Comparison of ENCODE assay signal across 1 cellular context in genomic region chr17:5100832-5101231, GRCh38.
TF ChIP-seq lines count a peak whose summit lies in the region.

No MANE protein-coding gene starts in this region.

TF ChIP-seq in HepG2, 621 proteins besides CTCF, POLR2A, EP300 and RAD21:
- TF ChIP-seq SP1 (IDR thresholded peaks at IDR 0.05) (no peak), SP1 (CRISPR knock-in tag; IDR thresholded peaks at IDR 0.05) (no peak), ZNF703 (CRISPR knock-in tag; IDR thresholded peaks at IDR 0.05; ENCODE audit: borderline replicate concordance) (no peak), HNRNPLL (IDR thresholded peaks at IDR 0.05; ENCODE audit: low read depth, low read length, poor library complexity, severe bottlenecking) (no peak), KLF15 (CRISPR knock-in tag; IDR thresholded peaks at IDR 0.05; ENCODE audit: borderline replicate concordance) (no peak), ZNF879 (CRISPR knock-in tag; IDR thresholded peaks at IDR 0.05) (no peak)
- TF ChIP-seq, protein P1, sequence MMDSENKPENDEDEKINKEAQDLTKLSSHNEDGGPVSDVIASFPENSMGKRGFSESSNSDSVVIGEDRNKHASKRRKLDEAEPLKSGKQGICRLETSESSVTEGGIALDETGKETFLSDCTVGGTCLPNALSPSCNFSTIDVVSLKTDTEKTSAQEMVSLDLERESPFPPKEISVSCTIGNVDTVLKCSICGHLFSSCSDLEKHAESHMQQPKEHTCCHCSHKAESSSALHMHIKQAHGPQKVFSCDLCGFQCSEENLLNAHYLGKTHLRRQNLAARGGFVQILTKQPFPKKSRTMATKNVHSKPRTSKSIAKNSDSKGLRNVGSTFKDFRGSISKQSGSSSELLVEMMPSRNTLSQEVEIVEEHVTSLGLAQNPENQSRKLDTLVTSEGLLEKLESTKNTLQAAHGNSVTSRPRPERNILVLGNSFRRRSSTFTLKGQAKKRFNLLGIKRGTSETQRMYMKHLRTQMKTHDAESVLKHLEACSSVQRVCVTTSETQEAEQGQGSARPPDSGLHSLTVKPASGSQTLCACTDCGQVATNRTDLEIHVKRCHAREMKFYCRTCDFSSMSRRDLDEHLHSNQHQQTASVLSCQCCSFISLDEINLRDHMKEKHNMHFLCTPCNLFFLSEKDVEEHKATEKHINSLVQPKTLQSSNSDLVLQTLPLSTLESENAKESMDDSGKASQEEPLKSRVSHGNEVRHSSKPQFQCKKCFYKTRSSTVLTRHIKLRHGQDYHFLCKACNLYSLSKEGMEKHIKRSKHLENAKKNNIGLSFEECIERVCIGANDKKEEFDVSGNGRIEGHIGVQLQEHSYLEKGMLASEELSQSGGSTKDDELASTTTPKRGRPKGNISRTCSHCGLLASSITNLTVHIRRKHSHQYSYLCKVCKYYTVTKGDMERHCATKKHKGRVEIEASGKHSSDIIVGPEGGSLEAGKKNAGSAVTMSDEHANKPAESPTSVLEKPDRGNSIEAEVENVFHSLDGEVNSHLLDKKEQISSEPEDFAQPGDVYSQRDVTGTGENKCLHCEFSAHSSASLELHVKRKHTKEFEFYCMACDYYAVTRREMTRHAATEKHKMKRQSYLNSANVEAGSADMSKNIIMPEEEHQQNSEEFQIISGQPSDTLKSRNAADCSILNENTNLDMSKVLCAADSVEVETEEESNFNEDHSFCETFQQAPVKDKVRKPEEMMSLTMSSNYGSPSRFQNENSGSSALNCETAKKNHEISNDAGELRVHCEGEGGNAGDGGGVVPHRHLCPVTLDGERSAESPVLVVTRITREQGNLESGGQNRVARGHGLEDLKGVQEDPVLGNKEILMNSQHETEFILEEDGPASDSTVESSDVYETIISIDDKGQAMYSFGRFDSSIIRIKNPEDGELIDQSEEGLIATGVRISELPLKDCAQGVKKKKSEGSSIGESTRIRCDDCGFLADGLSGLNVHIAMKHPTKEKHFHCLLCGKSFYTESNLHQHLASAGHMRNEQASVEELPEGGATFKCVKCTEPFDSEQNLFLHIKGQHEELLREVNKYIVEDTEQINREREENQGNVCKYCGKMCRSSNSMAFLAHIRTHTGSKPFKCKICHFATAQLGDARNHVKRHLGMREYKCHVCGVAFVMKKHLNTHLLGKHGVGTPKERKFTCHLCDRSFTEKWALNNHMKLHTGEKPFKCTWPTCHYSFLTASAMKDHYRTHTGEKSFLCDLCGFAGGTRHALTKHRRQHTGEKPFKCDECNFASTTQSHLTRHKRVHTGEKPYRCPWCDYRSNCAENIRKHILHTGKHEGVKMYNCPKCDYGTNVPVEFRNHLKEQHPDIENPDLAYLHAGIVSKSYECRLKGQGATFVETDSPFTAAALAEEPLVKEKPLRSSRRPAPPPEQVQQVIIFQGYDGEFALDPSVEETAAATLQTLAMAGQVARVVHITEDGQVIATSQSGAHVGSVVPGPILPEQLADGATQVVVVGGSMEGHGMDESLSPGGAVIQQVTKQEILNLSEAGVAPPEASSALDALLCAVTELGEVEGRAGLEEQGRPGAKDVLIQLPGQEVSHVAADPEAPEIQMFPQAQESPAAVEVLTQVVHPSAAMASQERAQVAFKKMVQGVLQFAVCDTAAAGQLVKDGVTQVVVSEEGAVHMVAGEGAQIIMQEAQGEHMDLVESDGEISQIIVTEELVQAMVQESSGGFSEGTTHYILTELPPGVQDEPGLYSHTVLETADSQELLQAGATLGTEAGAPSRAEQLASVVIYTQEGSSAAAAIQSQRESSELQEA (CRISPR knock-in tag; IDR thresholded peaks at IDR 0.05; ENCODE audit: not compliant biosample characterization), result no peak
- TF ChIP-seq, protein P2, sequence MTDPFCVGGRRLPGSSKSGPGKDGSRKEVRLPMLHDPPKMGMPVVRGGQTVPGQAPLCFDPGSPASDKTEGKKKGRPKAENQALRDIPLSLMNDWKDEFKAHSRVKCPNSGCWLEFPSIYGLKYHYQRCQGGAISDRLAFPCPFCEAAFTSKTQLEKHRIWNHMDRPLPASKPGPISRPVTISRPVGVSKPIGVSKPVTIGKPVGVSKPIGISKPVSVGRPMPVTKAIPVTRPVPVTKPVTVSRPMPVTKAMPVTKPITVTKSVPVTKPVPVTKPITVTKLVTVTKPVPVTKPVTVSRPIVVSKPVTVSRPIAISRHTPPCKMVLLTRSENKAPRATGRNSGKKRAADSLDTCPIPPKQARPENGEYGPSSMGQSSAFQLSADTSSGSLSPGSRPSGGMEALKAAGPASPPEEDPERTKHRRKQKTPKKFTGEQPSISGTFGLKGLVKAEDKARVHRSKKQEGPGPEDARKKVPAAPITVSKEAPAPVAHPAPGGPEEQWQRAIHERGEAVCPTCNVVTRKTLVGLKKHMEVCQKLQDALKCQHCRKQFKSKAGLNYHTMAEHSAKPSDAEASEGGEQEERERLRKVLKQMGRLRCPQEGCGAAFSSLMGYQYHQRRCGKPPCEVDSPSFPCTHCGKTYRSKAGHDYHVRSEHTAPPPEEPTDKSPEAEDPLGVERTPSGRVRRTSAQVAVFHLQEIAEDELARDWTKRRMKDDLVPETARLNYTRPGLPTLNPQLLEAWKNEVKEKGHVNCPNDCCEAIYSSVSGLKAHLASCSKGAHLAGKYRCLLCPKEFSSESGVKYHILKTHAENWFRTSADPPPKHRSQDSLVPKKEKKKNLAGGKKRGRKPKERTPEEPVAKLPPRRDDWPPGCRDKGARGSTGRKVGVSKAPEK (CRISPR knock-in tag; IDR thresholded peaks at IDR 0.05; ENCODE audit: borderline replicate concordance), result no peak
